ENCODE assay signal across 31 cellular contexts in the genomic region with DNA sequence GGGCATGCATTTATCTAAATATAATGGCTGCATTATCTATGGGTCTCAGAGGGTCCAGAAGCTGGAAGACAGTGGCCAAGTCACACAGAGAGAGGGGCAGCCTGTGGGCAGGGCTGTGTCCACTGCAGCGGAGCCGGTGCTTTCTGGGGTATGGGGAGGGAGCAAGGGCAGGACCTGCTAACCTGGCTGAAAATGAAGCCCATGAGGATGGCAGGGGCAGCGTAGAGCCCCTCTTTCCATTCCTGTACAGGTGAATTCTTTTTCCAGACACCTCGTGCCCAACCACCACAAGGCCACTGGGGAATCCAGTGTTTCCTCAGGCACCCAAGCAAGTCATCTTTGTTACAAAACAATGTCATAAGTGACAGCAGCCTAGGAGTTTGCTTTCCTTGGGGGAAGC.
"Had no signal": no experiment of that assay in that cellular context is flagged by ENCODE, and none has a peak within 500 bp of the region (broad histone marks: within the 10 kb centered on the region; RNA-seq: fewer than 3 reads in every experiment).

No MANE protein-coding gene starts in this region.

- H3K4me1 Mint-ChIP-seq: immature natural killer cell; stimulated activated effector memory CD8-positive, alpha-beta T cell treated with anti-CD3 and anti-CD28 coated beads, Interleukin-12 subunit alpha, Interleukin-12 subunit beta, amount 100 ng/mL, for 72 hours had no signal

- H3K36me3 ChIP-seq: heart left ventricle, left ventricle myocardium inferior, neural progenitor cell, neutrophil, ovary, prostate gland, suprapubic skin, thoracic aorta, tibial artery, vagina had no signal

- H2AFZ ChIP-seq: neural progenitor cell had no signal

- H3K4me3 Mint-ChIP-seq: immature natural killer cell; naive thymus-derived CD4-positive, alpha-beta T cell; nephron progenitor cell; neural progenitor cell; stimulated activated effector memory CD8-positive, alpha-beta T cell treated with anti-CD3 and anti-CD28 coated beads, Interleukin-12 subunit alpha, Interleukin-12 subunit beta, amount 100 ng/mL, for 72 hours; stimulated activated naive CD8-positive, alpha-beta T cell treated with anti-CD3 and anti-CD28 coated beads, Interleukin-15, Interleukin-2, amounts not matched to agents 100 ng/mL and 50 ng/mL, for 24 hours had no signal

- H3K4me1 ChIP-seq: heart left ventricle, left ventricle myocardium inferior, neural progenitor cell, prostate gland, suprapubic skin, tibial artery, vagina had no signal

- H3K9me3 ChIP-seq: heart left ventricle, left ventricle myocardium inferior, mucosa of descending colon, neutrophil, ovary, prostate gland, suprapubic skin, thoracic aorta, tibial artery, vagina had no signal

- H3K27ac Mint-ChIP-seq: immature natural killer cell; nephron progenitor cell; neural progenitor cell; stimulated activated effector memory CD8-positive, alpha-beta T cell treated with anti-CD3 and anti-CD28 coated beads, Interleukin-12 subunit alpha, Interleukin-12 subunit beta, amount 100 ng/mL, for 72 hours; stimulated activated naive CD8-positive, alpha-beta T cell treated with anti-CD3 and anti-CD28 coated beads, Interleukin-15, Interleukin-2, amounts not matched to agents 100 ng/mL and 50 ng/mL, for 24 hours had no signal

- DNase-seq: hypothalamus; immature natural killer cell; left ventricle myocardium inferior; mesendoderm; midbrain; mucosa of descending colon; naive thymus-derived CD4-positive, alpha-beta T cell; nephron progenitor cell; occipital lobe; ovary; retina; right cardiac atrium; stimulated activated CD4-positive, alpha-beta T cell treated with anti-CD3 and anti-CD28 coated beads, Interleukin-12 subunit alpha, Interleukin-12 subunit beta, amount 100 ng/mL, for 4 hours; stimulated activated CD4-positive, alpha-beta T cell treated with anti-CD3 and anti-CD28 coated beads, Interleukin-15, amount 100 ng/mL, for 24 hours; stimulated activated CD4-positive, alpha-beta T cell treated with anti-CD3 and anti-CD28 coated beads, Interleukin-4, amount 100 ng/mL, for 24 hours; stimulated activated naive CD4-positive, alpha-beta T cell; tibial artery; trophoblast cell had no signal

- H3K4me3 ChIP-seq: heart left ventricle, left ventricle myocardium inferior, lung, mucosa of descending colon, neural progenitor cell, ovary, prostate gland, skin epidermis, suprapubic skin, thoracic aorta, tibial artery, vagina had no signal

- H3K27me3 ChIP-seq: neural progenitor cell, neutrophil, ovary, suprapubic skin, vagina had no signal

- FAIRE-seq: islet of Langerhans had no signal

- H3K36me3 Mint-ChIP-seq: immature natural killer cell; naive thymus-derived CD4-positive, alpha-beta T cell; neural progenitor cell; stimulated activated effector memory CD8-positive, alpha-beta T cell treated with anti-CD3 and anti-CD28 coated beads, Interleukin-12 subunit alpha, Interleukin-12 subunit beta, amount 100 ng/mL, for 72 hours had no signal

- ATAC-seq: heart left ventricle; mucosa of descending colon; naive thymus-derived CD4-positive, alpha-beta T cell; right cardiac atrium; sciatic nerve; stimulated activated effector memory CD8-positive, alpha-beta T cell treated with anti-CD3 and anti-CD28 coated beads, Interleukin-12 subunit alpha, Interleukin-12 subunit beta, amount 100 ng/mL, for 72 hours had no signal

- H3K4me2 ChIP-seq: neural progenitor cell had no signal

- H3K9me3 Mint-ChIP-seq: immature natural killer cell; naive thymus-derived CD4-positive, alpha-beta T cell; nephron progenitor cell; stimulated activated effector memory CD8-positive, alpha-beta T cell treated with anti-CD3 and anti-CD28 coated beads, Interleukin-12 subunit alpha, Interleukin-12 subunit beta, amount 100 ng/mL, for 72 hours; stimulated activated naive CD8-positive, alpha-beta T cell treated with anti-CD3 and anti-CD28 coated beads, Interleukin-15, Interleukin-2, amounts not matched to agents 100 ng/mL and 50 ng/mL, for 24 hours had no signal

- H3K27ac ChIP-seq: heart left ventricle, left ventricle myocardium inferior, neural progenitor cell, neutrophil, ovary, prostate gland, skin epidermis, suprapubic skin, thoracic aorta, tibial artery, vagina had no signal
